Comparison of ENCODE assay signal across 8 cellular contexts in genomic region chrX:103404225-103405008, GRCh38. TPM values are rescaled to one million over a fixed set of nuclear protein-coding genes. Genes with fewer than 3 reads are reported as not detected.
A peak's percentile ranks its signal among the peaks of the same experiment; 100 is the strongest.
DNase-seq lines count a peak whose midpoint lies in the region; ATAC-seq and TF ChIP-seq lines count a peak whose summit lies in the region.

No MANE protein-coding gene starts in this region.

- H3K4me3 ChIP-seq in astrocyte of the cerebellum (ENCODE audit: low read depth, low read length) (peak overlapping the region; percentile 42), iPS DF 6.9 (ENCODE audit: low read length) (peak overlapping the region; percentile 77; the same call in 1 of the 2 replicates)

- H3K9me3 ChIP-seq in iPS DF 6.9 (ENCODE audit: control insufficient read depth, insufficient read depth, low read length): no peaks in the 10 kb centered on the region

- H3K27me3 ChIP-seq in iPS DF 6.9 (ENCODE audit: control insufficient read depth, insufficient read depth, low read length): no peaks in the 10 kb centered on the region

- in situ Hi-C loops in astrocyte of the cerebellum (cut with HindIII; ENCODE audit: low sequenced_read_pairs): loop anchor here (5.0 kb wide), 1 partner anchor 37 kb away; no protein-coding TSS in a partner anchor

- WGBS in iPS DF 6.9 (ENCODE audit: insufficient coverage, insufficient read length): no CpG with 5 or more reads among the region's 19 CpGs

- intact Hi-C loops in sciatic nerve (cut with DNase I): no loop called here

- peak; percentile 96 for ATAC-seq in GM21515 (IDR thresholded peaks at IDR 0.05; ENCODE audit: unreplicated experiment)
- peak; percentile 92 for ATAC-seq in sciatic nerve

- no peaks in the 10 kb centered on the region for H3K36me3 ChIP-seq in iPS DF 6.9 (ENCODE audit: control insufficient read depth, insufficient read depth, low read length)

- H3K27ac ChIP-seq in iPS DF 6.9 (ENCODE audit: low read length): no peak overlapping the region

- DNase-seq in Daoy (ENCODE audit: low read depth) (peak; percentile 74), HS-5 (ENCODE audit: low read depth) (peak; percentile 54), RPMI8226 (peak; percentile 56), astrocyte of the cerebellum (ENCODE audit: low read depth) (peak; percentile 75), iPS DF 6.9 (ENCODE audit: low read depth, low spot score) (peak; percentile 80), sciatic nerve (ENCODE audit: low spot score) (peak; percentile 74), KG1 (lab: John Stamatoyannopoulos, UW) (no peak)

- no peak for TF ChIP-seq CTCF in astrocyte of the cerebellum (IDR thresholded peaks at IDR 0.05; ENCODE audit: low read depth, low read length, missing control alignments)

- peaks cover 1% of the 10 kb centered on the region; the same call in 1 of the 2 replicates for H3K4me1 ChIP-seq in iPS DF 6.9 (ENCODE audit: control insufficient read depth, insufficient read depth, low read length)

RNA-seq across cellular contexts. Expression of gene BEX3, which starts 28.1 kb away (rescaled TPM):
- 115 and 171 TPM in 2 replicates for total RNA-seq in Daoy (2014; rRNA removed; shearing (Covaris generic))
- total RNA-seq in sciatic nerve: 83.2 TPM

RNA-seq across cellular contexts. Expression of gene TCEAL9, which starts 48.1 kb away (rescaled TPM):
- total RNA-seq in Daoy (2014; rRNA removed; shearing (Covaris generic)): 93.6 and 119 TPM in 2 replicates
- total RNA-seq in sciatic nerve: 49.5 TPM
